Comparison of ENCODE assay signal across 10 cellular contexts in the genomic region with DNA sequence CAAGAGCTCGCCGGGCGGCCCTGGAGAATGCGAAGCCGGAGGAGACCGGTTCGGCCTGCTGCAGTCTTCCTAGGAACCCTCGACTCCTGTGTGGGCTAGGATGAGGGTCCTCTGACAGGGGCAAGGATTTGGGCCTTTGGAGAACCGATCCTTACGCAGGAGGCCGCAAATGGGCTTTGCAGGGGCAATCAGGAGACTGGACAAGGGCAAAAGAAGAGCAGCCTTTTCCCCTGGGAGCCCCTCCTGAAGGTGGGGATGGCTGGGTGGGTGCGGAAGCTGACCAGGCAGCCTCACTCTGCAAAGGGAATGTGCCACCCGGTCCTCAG.
DNase-seq lines count a peak whose midpoint lies in the region; ATAC-seq, FAIRE-seq and TF ChIP-seq lines count a peak whose summit lies in the region.
"Had no signal": no experiment of that assay in that cellular context is flagged by ENCODE, and none has a peak within 500 bp of the region (broad histone marks: within the 10 kb centered on the region; RNA-seq: fewer than 3 reads in every experiment).

No MANE protein-coding gene starts in this region.

- H3K9me3 ChIP-seq in K562 (replicated peaks; ENCODE audit: control insufficient read depth, insufficient read depth, low read depth, low read length), result no peaks in the 10 kb centered on the region
- H3K9me3 ChIP-seq in iPS-18c (ENCODE audit: control insufficient read depth, insufficient read depth, low read length), result no peaks in the 10 kb centered on the region
- H3K9me3 ChIP-seq in CD8-positive, alpha-beta T cell (ENCODE audit: low read length), result no peaks in the 10 kb centered on the region

- no peak for TF ChIP-seq EP300 in K562 (IDR thresholded peaks at IDR 0.05; ENCODE audit: low read length)

- H2AFZ ChIP-seq in GM23338 (peak overlapping the region; percentile 93; the same call in 1 of the 2 replicates), K562 (ENCODE audit: low read depth, low read length) (peak overlapping the region; percentile 79)

- H3K4me1 ChIP-seq in GM23338 (ENCODE audit: insufficient read depth) (peaks cover 44% of the 10 kb centered on the region), K562 (replicated peaks in 1 of 2; ENCODE audit: control insufficient read depth in 2 of 2, insufficient read depth in 2 of 2, low read length in 2 of 2) (peaks cover 31 to 33% of the 10 kb centered on the region in 2 experiments)
- H3K4me1 ChIP-seq in CD8-positive, alpha-beta T cell (ENCODE audit: insufficient read depth, low read length), result no peaks in the 10 kb centered on the region

- H3K4me2 ChIP-seq in GM23338 (peak overlapping the region; percentile 99), K562 (ENCODE audit: insufficient read depth, low read length) (peak overlapping the region; percentile 75)

- H3K36me3 ChIP-seq in GM23338 (ENCODE audit: insufficient read depth) (no peaks in the 10 kb centered on the region), K562 (ENCODE audit: control insufficient read depth, insufficient read depth, low read length) (0 out of 3 replicates have a peak, but pooled peaks cover 2% of the 10 kb centered on the region)
- H3K36me3 ChIP-seq in CD8-positive, alpha-beta T cell (ENCODE audit: insufficient read depth, low read length), result no peaks in the 10 kb centered on the region

- H3K27me3 ChIP-seq in GM23338 (ENCODE audit: insufficient read depth) (peaks cover 44% of the 10 kb centered on the region), K562 (ENCODE audit: control insufficient read depth in 2 of 2, insufficient read depth in 2 of 2, low read length in 2 of 2) (peaks cover 0 to 10% of the 10 kb centered on the region in 2 experiments; a peak in 1 of 5 replicates)
- H3K27me3 ChIP-seq in CD8-positive, alpha-beta T cell (ENCODE audit: insufficient read depth, low read length), result no peaks in the 10 kb centered on the region

- no peak for TF ChIP-seq RAD21 in K562 (CRISPR knock-in tag; conservative IDR thresholded peaks at IDR 0.05 in 1 of 2, IDR thresholded peaks at IDR 0.05 in 1 of 2)

- H4K20me1 ChIP-seq in GM23338 (replicated peaks; ENCODE audit: insufficient read depth), result peaks cover 12% of the 10 kb centered on the region; the same call in 1 of the 2 replicates
- H4K20me1 ChIP-seq in K562 (replicated peaks; ENCODE audit: control insufficient read depth, insufficient read depth, low read length), result peaks cover 8% of the 10 kb centered on the region; the same call in 1 of the 2 replicates

- POLR2A ChIA-PET in K562 (lab: Yijun Ruan, JAX), result interaction anchor here (0.6 to 5.7 kb wide), 6 partner anchors 9 to 458 kb away, joined by 3 to 29 read pairs (median 5); no protein-coding TSS in a partner anchor
- POLR2A ChIA-PET in CD8-positive, alpha-beta T cell (lab: Charles Lee), result no interaction called here

- H3K9me3 Mint-ChIP-seq in GM23338, result no peaks in the 10 kb centered on the region
- no peaks in the 10 kb centered on the region for H3K9me3 Mint-ChIP-seq in CD8-positive, alpha-beta T cell

- no peak for TF ChIP-seq POLR2A in K562 (conservative IDR thresholded peaks at IDR 0.05)

- no TSS peak for BruUV-seq in K562 (replicated peaks; lab: Mats Ljungman, UMichigan)

- H3K79me2 ChIP-seq in GM23338 (replicated peaks; ENCODE audit: insufficient read depth) (peaks cover 18% of the 10 kb centered on the region), K562 (ENCODE audit: control insufficient read depth, insufficient read depth, low read length) (peaks cover 37% of the 10 kb centered on the region)

- no peaks in the 10 kb centered on the region for H3K9me2 ChIP-seq in GM23338 (ENCODE audit: insufficient read depth)

- peak overlapping the region; percentile 24 to 84; a peak in 2 of 4 replicates for H3K9ac ChIP-seq in K562 (ENCODE audit: insufficient read depth in 1 of 2, low read depth in 2 of 2, low read length in 2 of 2)

- DNase-seq in GM23338 (ENCODE audit: low spot score) (no peak), K562 (ENCODE audit: extremely low read depth in 1 of 4, low spot score in 3 of 4) (no peak), D721Med (ENCODE audit: insufficient read length, low spot score) (no peak), ureter (ENCODE audit: low spot score) (no peak), activated T-cell treated with anti-CD3 and anti-CD28 coated beads for 4 hours (no peak)
- DNase-seq in CD8-positive, alpha-beta T cell, result no peak
- DNase-seq: GF-D8 had no signal

- ATAC-seq in GM23338 (peak; percentile 51), K562 (no peak)
- ATAC-seq in CD8-positive, alpha-beta T cell, result no peak

- in situ Hi-C loops in K562 (cut with MboI), result no loop called here

- no peak overlapping the region for H3K27ac ChIP-seq in GM23338 (ENCODE audit: low read depth)
- no peak overlapping the region for H3K27ac ChIP-seq in K562 (ENCODE audit: extremely low read depth, low read depth, low read length)
- peak overlapping the region in 17 of 21 experiments; percentile 26 to 85 (median 76) for H3K27ac ChIP-seq in skin epidermis
- no peak overlapping the region for H3K27ac ChIP-seq in CD8-positive, alpha-beta T cell (ENCODE audit: low read depth, low read length)

- CTCF ChIA-PET in K562 (lab: Yijun Ruan, JAX; ENCODE audit: low intra/inter-chr PET ratio), result no interaction called here
- CTCF ChIA-PET in CD8-positive, alpha-beta T cell (lab: Charles Lee), result no interaction called here

- H3K27ac Mint-ChIP-seq in GM23338, result peak overlapping the region; percentile 72
- no peak overlapping the region for H3K27ac Mint-ChIP-seq in CD8-positive, alpha-beta T cell

- peaks cover 30% of the 10 kb centered on the region for H3K27me3 Mint-ChIP-seq in GM23338 (ENCODE audit: insufficient read depth, low read depth, poor library complexity)
- peaks cover 33% of the 10 kb centered on the region for H3K27me3 Mint-ChIP-seq in CD8-positive, alpha-beta T cell (ENCODE audit: low read depth)

- H3F3A ChIP-seq in GM23338 (replicated peaks; ENCODE audit: low read depth), result no peaks in the 10 kb centered on the region

- H3K4me1 Mint-ChIP-seq in GM23338, result peaks cover 62% of the 10 kb centered on the region
- H3K4me1 Mint-ChIP-seq in CD8-positive, alpha-beta T cell (ENCODE audit: low read depth), result peaks cover 3% of the 10 kb centered on the region

- intact Hi-C loops in K562 (cut with micrococcal nuclease), result no loop called here
- intact Hi-C loops in CD8-positive, alpha-beta T cell (cut with DNase I, micrococcal nuclease), result no loop called here

- TF ChIP-seq CTCF in GM23338 (conservative IDR thresholded peaks at IDR 0.05; ENCODE audit: low read depth in 2 of 2) (no peak), K562 (IDR thresholded peaks at IDR 0.05 in 2 of 3, conservative IDR thresholded peaks at IDR 0.05 in 1 of 3; ENCODE audit: insufficient read depth in 2 of 3, low read depth in 1 of 3, low read length in 3 of 3) (no peak), D721Med (IDR thresholded peaks at IDR 0.05; ENCODE audit: insufficient read depth, missing control alignments) (no peak)
- no peak for TF ChIP-seq CTCF in CD8-positive, alpha-beta T cell (IDR thresholded peaks at IDR 0.05)

- peak overlapping the region; percentile 92 for H3K4me3 Mint-ChIP-seq in GM23338
- H3K4me3 Mint-ChIP-seq in CD8-positive, alpha-beta T cell, result no peak overlapping the region

- WGBS in K562 (ENCODE audit: insufficient coverage, low coverage, missing lambda C conversion rate), result 3% methylated on average over 12 of the region's 13 CpGs

- FAIRE-seq in K562 (lab: Jason Lieb, UNC), result no peak
- no peak for FAIRE-seq in D721Med (lab: Jason Lieb, UNC)
- FAIRE-seq: kidney had no signal

- no peaks in the 10 kb centered on the region for H3K9me1 ChIP-seq in K562 (ENCODE audit: control insufficient read depth, insufficient read depth, low read length)

- peak overlapping the region; percentile 97 for H3K4me3 ChIP-seq in GM23338
- peak overlapping the region; percentile 42 for H3K4me3 ChIP-seq in K562
- peak overlapping the region; percentile 84 for H3K4me3 ChIP-seq in iPS-18c (ENCODE audit: insufficient read depth, low read depth, low read length)
- H3K4me3 ChIP-seq in skin epidermis, result peak overlapping the region; percentile 47 to 61 (median 52)
- no peak overlapping the region for H3K4me3 ChIP-seq in CD8-positive, alpha-beta T cell (ENCODE audit: low read depth, low read length)

- no peaks in the 10 kb centered on the region; the same call in 1 of the 3 replicates for H3K36me3 Mint-ChIP-seq in GM23338 (ENCODE audit: low read depth)
- no peaks in the 10 kb centered on the region for H3K36me3 Mint-ChIP-seq in CD8-positive, alpha-beta T cell

TF ChIP-seq in GM23338, 12 proteins besides CTCF, POLR2A, EP300 and RAD21 (continues in another document):
- no peak for TF ChIP-seq POLR2AphosphoS5 (IDR thresholded peaks at IDR 0.05; ENCODE audit: low read depth)

Comparison
In these comparisons a context has a peak if more than half of its experiments do, and no peak if none do; other contexts are left out.
1. H3K27ac ChIP-seq: peak in skin epidermis (17 of 21); none in GM23338 (single experiment), K562 (single experiment) and CD8-positive, alpha-beta T cell (single experiment).